In genomic region chr18:62486290-62486964, GRCh38 we compare ENCODE assay signal across 9 cellular contexts. TPM values are rescaled to one million over a fixed set of nuclear protein-coding genes. Genes with fewer than 3 reads are reported as not detected.
A peak's percentile ranks its signal among the peaks of the same experiment; 100 is the strongest.
DNase-seq lines count a peak whose midpoint lies in the region; ATAC-seq, FAIRE-seq and TF ChIP-seq lines count a peak whose summit lies in the region.
"Had no signal": no experiment of that assay in that cellular context is flagged by ENCODE, and none has a peak within 500 bp of the region (broad histone marks: within the 10 kb centered on the region; RNA-seq: fewer than 3 reads in every experiment).

No MANE protein-coding gene starts in this region.

- H4K20me1 ChIP-seq in endothelial cell of umbilical vein (replicated peaks; ENCODE audit: control insufficient read depth, extremely low read depth, insufficient read depth, low read length): no peaks in the 10 kb centered on the region

- DNase-seq in activated CD4-positive, alpha-beta T cell treated with anti-CD3 and anti-CD28 coated beads for 36 hours: peak; percentile 73
- no peak for DNase-seq in activated CD4-positive, alpha-beta T cell treated with anti-CD3 and anti-CD28 coated beads for 1 hour
- DNase-seq in NCI-H2171 treated with DMSO at 0.1 percent for 48 hours (lab: John Stamatoyannopoulos, UW) (peak; percentile 51), endothelial cell of umbilical vein (ENCODE audit: low read depth, low spot score) (peak; percentile 60), prostate gland (ENCODE audit: low spot score) (no peak)
- peak; percentile 13 for DNase-seq in stimulated activated naive CD8-positive, alpha-beta T cell treated with anti-CD3 and anti-CD28 coated beads, Interleukin-15, Interleukin-2, amounts not matched to agents 100 U/mL and 50 U/mL, for 24 hours
- no peak for DNase-seq in stimulated activated naive CD4-positive, alpha-beta T cell (lab: John Stamatoyannopoulos, UW)
- no peak for DNase-seq in NK-92 treated with Interleukin-12 subunit alpha and Interleukin-12 subunit beta, amount 100 ng/mL, for 24 hours (lab: John Stamatoyannopoulos, UW)

- peaks cover 16% of the 10 kb centered on the region for H3K4me1 Mint-ChIP-seq in activated CD4-positive, alpha-beta T cell treated with anti-CD3 and anti-CD28 coated beads for 36 hours

- H3K9me3 ChIP-seq in endothelial cell of umbilical vein (replicated peaks; ENCODE audit: control insufficient read depth, insufficient read depth, low read length): no peaks in the 10 kb centered on the region
- no peaks in the 10 kb centered on the region for H3K9me3 ChIP-seq in prostate gland

- intact Hi-C loops in activated CD4-positive, alpha-beta T cell treated with anti-CD3 and anti-CD28 coated beads for 36 hours (cut with DNase I, micrococcal nuclease): loop anchor here (1.0 kb wide), 2 partner anchors 20 to 36 kb away; no protein-coding TSS in a partner anchor
- intact Hi-C loops in endothelial cell of umbilical vein (cut with micrococcal nuclease): no loop called here
- intact Hi-C loops in prostate gland (cut with DNase I): no loop called here

- peaks cover 20% of the 10 kb centered on the region for H3K27me3 Mint-ChIP-seq in activated CD4-positive, alpha-beta T cell treated with anti-CD3 and anti-CD28 coated beads for 36 hours

- H3K9me3 Mint-ChIP-seq in activated CD4-positive, alpha-beta T cell treated with anti-CD3 and anti-CD28 coated beads for 36 hours (ENCODE audit: low read depth): peaks cover 7% of the 10 kb centered on the region

- H3K4me1 ChIP-seq in endothelial cell of umbilical vein (ENCODE audit: control insufficient read depth, extremely low read depth, insufficient read depth, low read length): peaks cover 23% of the 10 kb centered on the region
- no peaks in the 10 kb centered on the region for H3K4me1 ChIP-seq in prostate gland (replicated peaks)

- peak overlapping the region; percentile 1 for H3K9ac ChIP-seq in endothelial cell of umbilical vein (replicated peaks; ENCODE audit: extremely low read depth, insufficient read depth, low read length)

- peak overlapping the region; percentile 65 for H3K27ac ChIP-seq in endothelial cell of umbilical vein (ENCODE audit: insufficient read depth, low read depth, low read length)
- H3K27ac ChIP-seq in prostate gland: no peak overlapping the region

- peak overlapping the region in 1 of 3 experiments; percentile 5 for H3K4me3 ChIP-seq in endothelial cell of umbilical vein (replicated peaks in 1 of 3; ENCODE audit: insufficient read depth in 1 of 3, low read depth in 1 of 3, low read length in 3 of 3)
- H3K4me3 ChIP-seq in prostate gland: no peak overlapping the region

- ATAC-seq in activated CD4-positive, alpha-beta T cell treated with anti-CD3 and anti-CD28 coated beads for 36 hours: peak; percentile 96
- peak; percentile 84 for ATAC-seq in stimulated activated naive CD8-positive, alpha-beta T cell treated with anti-CD3 and anti-CD28 coated beads, Interleukin-15, Interleukin-2, amounts not matched to agents 100 U/mL and 50 U/mL, for 24 hours

- H3K79me2 ChIP-seq in endothelial cell of umbilical vein (ENCODE audit: control insufficient read depth, insufficient read depth, low read length): no peaks in the 10 kb centered on the region

- H2AFZ ChIP-seq in endothelial cell of umbilical vein (ENCODE audit: low read depth, low read length): no peak overlapping the region

- H3K27me3 ChIP-seq in endothelial cell of umbilical vein (ENCODE audit: control insufficient read depth in 2 of 2, insufficient read depth in 2 of 2, low read length in 2 of 2) (no peaks in the 10 kb centered on the region), prostate gland (replicated peaks; ENCODE audit: insufficient read depth) (no peaks in the 10 kb centered on the region)

- no peaks in the 10 kb centered on the region for H3K9me1 ChIP-seq in endothelial cell of umbilical vein (replicated peaks; ENCODE audit: control insufficient read depth, extremely low read depth, insufficient read depth, low read length)

- CTCF ChIA-PET in activated CD4-positive, alpha-beta T cell treated with anti-CD3 and anti-CD28 coated beads for 36 hours (lab: Charles Lee): interaction anchor here (0.9 to 1.3 kb wide), 3 partner anchors 13 to 65 kb away, joined by 3 to 6 read pairs (median 3); no protein-coding TSS in a partner anchor
- CTCF ChIA-PET in endothelial cell of umbilical vein (lab: Charles Lee): interaction anchor here (1.0 to 2.1 kb wide), 3 partner anchors 20 to 61 kb away, joined by 3 to 7 read pairs (median 5); no protein-coding TSS in a partner anchor

- no peak overlapping the region for H3K4me3 Mint-ChIP-seq in activated CD4-positive, alpha-beta T cell treated with anti-CD3 and anti-CD28 coated beads for 36 hours
- H3K4me3 Mint-ChIP-seq: brain had no signal

- no peaks in the 10 kb centered on the region for H3K36me3 ChIP-seq in endothelial cell of umbilical vein (ENCODE audit: control insufficient read depth in 2 of 2, extremely low read depth in 1 of 2, insufficient read depth in 2 of 2, low read length in 2 of 2)
- H3K36me3 ChIP-seq in prostate gland: no peaks in the 10 kb centered on the region

- 58% methylated on average over 4 of the region's 4 CpGs for WGBS in prostate gland

- H3K36me3 Mint-ChIP-seq in activated CD4-positive, alpha-beta T cell treated with anti-CD3 and anti-CD28 coated beads for 36 hours (ENCODE audit: low read depth): peaks cover 5% of the 10 kb centered on the region
- H3K36me3 Mint-ChIP-seq: brain had no signal

- H3K4me2 ChIP-seq in endothelial cell of umbilical vein (ENCODE audit: insufficient read depth, low read length): peak overlapping the region; percentile 51

- dilution Hi-C loops in endothelial cell of umbilical vein (cut with MboI; ENCODE audit: extremely low pct_ligation_motif_present, low sequenced_read_pairs): no loop called here

- no peak for FAIRE-seq in endothelial cell of umbilical vein (lab: Jason Lieb, UNC)

- POLR2A ChIA-PET in activated CD4-positive, alpha-beta T cell treated with anti-CD3 and anti-CD28 coated beads for 36 hours (lab: Charles Lee): interaction anchor here (0.7 to 1.0 kb wide), 2 partner anchors 20 to 41 kb away, joined by 3 to 5 read pairs; no protein-coding TSS in a partner anchor
- POLR2A ChIA-PET in endothelial cell of umbilical vein (lab: Charles Lee): no interaction called here

- TF ChIP-seq CTCF in endothelial cell of umbilical vein (IDR thresholded peaks at IDR 0.05; ENCODE audit: extremely low read depth in 1 of 2, insufficient read depth in 1 of 2, low read depth in 1 of 2, low read length in 2 of 2) (no peak), prostate gland (IDR thresholded peaks at IDR 0.05) (no peak)

- no TSS peak for BruUV-seq in endothelial cell of umbilical vein (replicated peaks; lab: Mats Ljungman, UMichigan)

- TF ChIP-seq POLR2A in endothelial cell of umbilical vein (IDR thresholded peaks at IDR 0.05; ENCODE audit: low read depth, low read length): no peak
- TF ChIP-seq POLR2A in prostate gland (IDR thresholded peaks at IDR 0.05): no peak

- H3K27ac Mint-ChIP-seq in activated CD4-positive, alpha-beta T cell treated with anti-CD3 and anti-CD28 coated beads for 36 hours: no peak overlapping the region

TF ChIP-seq in endothelial cell of umbilical vein, 7 proteins besides CTCF, POLR2A, EP300 and RAD21:
- TF ChIP-seq FOS (IDR thresholded peaks at IDR 0.05; ENCODE audit: borderline replicate concordance, insufficient read depth, low read length): peak; percentile 51
- peak; percentile 13 for TF ChIP-seq JUN (IDR thresholded peaks at IDR 0.05; ENCODE audit: borderline replicate concordance, insufficient read depth, insufficient read length, low read depth)
- no peak for TF ChIP-seq MYC (IDR thresholded peaks at IDR 0.05; ENCODE audit: low read depth, low read length)

RNA-seq across cellular contexts. Expression of gene ZCCHC2, which starts 36.4 kb away (rescaled TPM):
- 10 to 100 TPM; 26.1 to 40.1 TPM for total RNA-seq in activated CD4-positive, alpha-beta T cell treated with anti-CD3 and anti-CD28 coated beads for 36 hours
- total RNA-seq in endothelial cell of umbilical vein (20.6 and 27.2 TPM in 2 replicates), prostate gland (10 to 100 TPM; 18.7 to 39.4 TPM)
- 16.2 and 18.0 TPM in 2 replicates for polyA plus RNA-seq in endothelial cell of umbilical vein
- 13.0 and 14.3 TPM in 2 replicates for polyA plus RNA-seq in endothelial cell of umbilical vein (2011; cell fraction: cytosol; rRNA removed)
- polyA plus RNA-seq in endothelial cell of umbilical vein (2011; cell fraction: nucleus; rRNA removed): 27.9 and 31.0 TPM in 2 replicates
- polyA plus RNA-seq in endothelial cell of umbilical vein (2012): 7.8 and 12.3 TPM in 2 replicates
- 38.7 and 41.3 TPM in 2 replicates for polyA minus RNA-seq in endothelial cell of umbilical vein
- 22.9 TPM for polyA minus RNA-seq in endothelial cell of umbilical vein (2011; cell fraction: cytosol; rRNA and poly(A)+ RNA removed)
- 32.1 and 39.8 TPM in 2 replicates for polyA minus RNA-seq in endothelial cell of umbilical vein (2011; cell fraction: nucleus; rRNA and poly(A)+ RNA removed)

Comparison
In these comparisons a context has a peak if more than half of its experiments do, and no peak if none do; other contexts are left out.
1. DNase-seq: peak in activated CD4-positive, alpha-beta T cell treated with anti-CD3 and anti-CD28 coated beads for 36 hours (single experiment), NCI-H2171 treated with DMSO at 0.1 percent for 48 hours (single experiment), endothelial cell of umbilical vein (single experiment) and stimulated activated naive CD8-positive, alpha-beta T cell treated with anti-CD3 and anti-CD28 coated beads, Interleukin-15, Interleukin-2, amounts not matched to agents 100 U/mL and 50 U/mL, for 24 hours (single experiment); none in activated CD4-positive, alpha-beta T cell treated with anti-CD3 and anti-CD28 coated beads for 1 hour (single experiment), stimulated activated naive CD4-positive, alpha-beta T cell (0 of 6), prostate gland (single experiment) and NK-92 treated with Interleukin-12 subunit alpha and Interleukin-12 subunit beta, amount 100 ng/mL, for 24 hours (single experiment).
2. intact Hi-C loops: an anchor here in activated CD4-positive, alpha-beta T cell treated with anti-CD3 and anti-CD28 coated beads for 36 hours (1.0 kb wide); none called in endothelial cell of umbilical vein and prostate gland.